In the genomic region with DNA sequence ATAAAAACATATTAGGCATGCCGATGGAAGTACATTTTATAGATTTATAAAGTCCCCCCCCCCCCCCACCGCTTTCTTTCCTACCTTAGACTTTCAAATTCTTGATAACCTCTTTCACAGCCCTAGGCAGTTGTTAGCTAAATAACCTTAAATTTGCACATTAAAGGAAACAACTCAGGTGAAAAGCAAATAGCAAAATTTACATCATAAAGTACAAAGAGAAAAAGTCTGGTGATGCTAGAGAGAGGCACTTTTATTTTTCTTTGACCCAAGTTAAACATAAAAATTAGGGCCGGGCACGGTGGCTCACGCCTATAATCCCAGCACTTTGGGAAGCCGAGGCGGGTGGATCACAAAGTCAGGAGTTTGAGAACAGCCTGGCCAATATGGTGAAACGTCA, we compare ENCODE assay signal across 7 cellular contexts.
"Had no signal": no experiment of that assay in that cellular context is flagged by ENCODE, and none has a peak within 500 bp of the region (broad histone marks: within the 10 kb centered on the region; RNA-seq: fewer than 3 reads in every experiment).

No MANE protein-coding gene starts in this region.

- H3K27ac Mint-ChIP-seq: H9, HFFc6 had no signal

- H3K4me3 ChIP-seq: GM23248, K562 had no signal

- H3K27ac ChIP-seq: GM23248, HL-60 had no signal

- H3K4me3 Mint-ChIP-seq: H9, HFFc6 had no signal

- DNase-seq: GM23248, H9, HFFc6, IMR-90, KG1 had no signal

- H3K9ac ChIP-seq: GM23248 had no signal
